8 cellular contexts compared by ENCODE assay signal in genomic region chr3:81816473-81817260, GRCh38. TPM values are rescaled to one million over a fixed set of nuclear protein-coding genes. Genes with fewer than 3 reads are reported as not detected.
DNase-seq lines count a peak whose midpoint lies in the region; ATAC-seq and TF ChIP-seq lines count a peak whose summit lies in the region.

No MANE protein-coding gene starts in this region.

- peak; percentile 99 for ATAC-seq in GM21529 (IDR thresholded peaks at IDR 0.05; ENCODE audit: unreplicated experiment)
- peak; percentile 98 for ATAC-seq in left lobe of liver
- ATAC-seq in gastroesophageal sphincter: no peak

- H3K27me3 ChIP-seq in gastroesophageal sphincter (no peaks in the 10 kb centered on the region), Peyer's patch (no peaks in the 10 kb centered on the region)

- TF ChIP-seq POLR2A in gastroesophageal sphincter (IDR thresholded peaks at IDR 0.05) (no peak), Peyer's patch (IDR thresholded peaks at IDR 0.05) (no peak)

- no peaks in the 10 kb centered on the region for H3K9me3 ChIP-seq in gastroesophageal sphincter
- no peaks in the 10 kb centered on the region for H3K9me3 ChIP-seq in Peyer's patch

- H3K4me3 ChIP-seq in gastroesophageal sphincter: no peak overlapping the region
- no peak overlapping the region for H3K4me3 ChIP-seq in Peyer's patch

- in situ Hi-C loops in GM13976 (cut with MboI; ENCODE audit: low sequenced_read_pairs, unreplicated experiment): no loop called here

- TF ChIP-seq CTCF in GM13976 (IDR thresholded peaks at IDR 0.05; ENCODE audit: borderline replicate concordance, control extremely low read depth, extremely low read depth, insufficient read depth, missing control alignments): no peak
- TF ChIP-seq CTCF in gastroesophageal sphincter (IDR thresholded peaks at IDR 0.05): no peak
- no peak for TF ChIP-seq CTCF in Peyer's patch (IDR thresholded peaks at IDR 0.05)

- no peak for TF ChIP-seq EP300 in gastroesophageal sphincter (IDR thresholded peaks at IDR 0.05)

- no peaks in the 10 kb centered on the region for H3K36me3 ChIP-seq in gastroesophageal sphincter
- H3K36me3 ChIP-seq in Peyer's patch: no peaks in the 10 kb centered on the region

- DNase-seq in GM13976 (ENCODE audit: low spot score) (peak; percentile 51), HuH-7.5 (ENCODE audit: low spot score) (peak; percentile 4), left lobe of liver (ENCODE audit: low spot score) (peak; percentile 69), RKO (ENCODE audit: low spot score) (no peak), Peyer's patch (no peak), NCI-H526 treated with DMSO at 0.1 percent for 48 hours (lab: John Stamatoyannopoulos, UW) (no peak)

- H3K4me1 ChIP-seq in gastroesophageal sphincter: peaks cover 0 to 6% (median 0%) of the 10 kb centered on the region in 3 donors
- H3K4me1 ChIP-seq in Peyer's patch: no peaks in the 10 kb centered on the region

- H3K27ac ChIP-seq in gastroesophageal sphincter (no peak overlapping the region), Peyer's patch (no peak overlapping the region)

- 10 to 27% methylated on average over 7 of the region's 8 CpGs for WGBS in gastroesophageal sphincter (ENCODE audit: low coverage in 1 of 2), 2 donors

RNA-seq across cellular contexts. Expression of gene GBE1, which starts 55.2 kb away (rescaled TPM):
- total RNA-seq in left lobe of liver (27.3 TPM), gastroesophageal sphincter (10 to 100 TPM; 23.3 to 59.4 (median 27.2) TPM), Peyer's patch (10 to 100 TPM; 15.5 to 31.4 (median 20.0) TPM)

Comparison
In these comparisons a context has a peak if more than half of its experiments do, and no peak if none do; other contexts are left out.
1. DNase-seq: peak in GM13976 (single experiment), HuH-7.5 (single experiment) and left lobe of liver (single experiment); none in RKO (single experiment), Peyer's patch (0 of 3) and NCI-H526 treated with DMSO at 0.1 percent for 48 hours (single experiment).